Comparison of ENCODE assay signal across 22 cellular contexts in the genomic region with DNA sequence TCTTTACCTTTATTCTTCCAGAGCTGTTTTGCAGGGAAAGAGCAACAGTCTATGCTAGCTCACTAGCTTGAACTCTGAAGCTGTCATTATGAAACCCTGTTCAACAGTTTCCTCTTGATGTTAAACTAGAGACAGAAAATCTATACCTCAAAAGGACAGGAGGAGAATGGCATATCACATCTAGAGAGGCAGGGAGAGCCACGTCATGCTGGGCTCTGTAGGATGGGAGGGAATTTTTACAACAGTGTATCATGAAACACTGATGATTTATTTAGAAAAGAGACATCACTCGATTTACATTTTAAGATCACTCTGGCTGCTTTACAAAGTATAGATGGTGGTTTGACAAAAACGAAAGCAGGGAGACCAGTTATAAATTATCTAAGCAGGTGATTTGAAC.
A peak's percentile ranks its signal among the peaks of the same experiment; 100 is the strongest.
DNase-seq lines count a peak whose midpoint lies in the region; ATAC-seq and TF ChIP-seq lines count a peak whose summit lies in the region.
"Had no signal": no experiment of that assay in that cellular context is flagged by ENCODE, and none has a peak within 500 bp of the region (broad histone marks: within the 10 kb centered on the region; RNA-seq: fewer than 3 reads in every experiment).

No MANE protein-coding gene starts in this region.

- peak overlapping the region; percentile 48 for H3K27ac Mint-ChIP-seq in activated CD4-positive, alpha-beta T cell treated with anti-CD3 and anti-CD28 coated beads for 36 hours
- H3K27ac Mint-ChIP-seq in natural killer cell treated with Interleukin-12 subunit alpha and Interleukin-12 subunit beta and Interleukin-15 and Interleukin-18, amount 100 ng/mL, for 72 hours = no peak overlapping the region
- no peak overlapping the region for H3K27ac Mint-ChIP-seq in natural killer cell
- H3K27ac Mint-ChIP-seq in activated CD4-positive, alpha-beta memory T cell treated with anti-CD3 and anti-CD28 coated beads for 36 hours = peak overlapping the region; percentile 39
- H3K27ac Mint-ChIP-seq: CD4-positive, alpha-beta memory T cell; H9 had no signal

- H3K36me3 Mint-ChIP-seq in activated CD4-positive, alpha-beta T cell treated with anti-CD3 and anti-CD28 coated beads for 36 hours (ENCODE audit: low read depth) = peaks cover 2% of the 10 kb centered on the region
- H3K36me3 Mint-ChIP-seq in natural killer cell treated with Interleukin-12 subunit alpha and Interleukin-12 subunit beta and Interleukin-15 and Interleukin-18, amount 100 ng/mL, for 72 hours = no peaks in the 10 kb centered on the region
- H3K36me3 Mint-ChIP-seq in natural killer cell = no peaks in the 10 kb centered on the region
- H3K36me3 Mint-ChIP-seq in activated CD4-positive, alpha-beta memory T cell treated with anti-CD3 and anti-CD28 coated beads for 36 hours = peaks cover 2% of the 10 kb centered on the region
- H3K36me3 Mint-ChIP-seq: CD4-positive, alpha-beta memory T cell had no signal

- peak; percentile 39 for DNase-seq in activated CD4-positive, alpha-beta T cell treated with anti-CD3 and anti-CD28 coated beads for 36 hours
- DNase-seq in activated CD4-positive, alpha-beta T cell treated with anti-CD3 and anti-CD28 coated beads, Interleukin-2, amount 50 U/mL, for 1 hour = no peak
- DNase-seq in natural killer cell treated with Interleukin-12 subunit alpha and Interleukin-12 subunit beta and Interleukin-15 and Interleukin-18, amount 100 ng/mL, for 72 hours (ENCODE audit: low spot score) = no peak
- DNase-seq in natural killer cell (no peak), foreskin keratinocyte (no peak), KBM-7 (no peak), NCI-H2081 treated with DMSO at 0.1 percent for 48 hours (lab: John Stamatoyannopoulos, UW) (no peak)
- peak; percentile 59 for DNase-seq in activated CD4-positive, alpha-beta memory T cell treated with anti-CD3 and anti-CD28 coated beads for 36 hours
- DNase-seq: 8988T; Caco-2; CD4-positive, alpha-beta memory T cell; DMS 273 treated with DMSO at 0.1 percent for 48 hours; DMS79 treated with DMSO at 0.1 percent for 48 hours; H9; NCI-H1092; NCI-H1436; NCI-H1930; NCI-H345; NCI-H526; Right ventricle myocardium superior had no signal

- peaks cover 25% of the 10 kb centered on the region for H3K27me3 Mint-ChIP-seq in activated CD4-positive, alpha-beta T cell treated with anti-CD3 and anti-CD28 coated beads for 36 hours
- H3K27me3 Mint-ChIP-seq in natural killer cell treated with Interleukin-12 subunit alpha and Interleukin-12 subunit beta and Interleukin-15 and Interleukin-18, amount 100 ng/mL, for 72 hours = peaks cover 28 to 74% of the 10 kb centered on the region in 2 donors
- H3K27me3 Mint-ChIP-seq in natural killer cell (ENCODE audit: low read depth in 2 of 2) = peaks cover 15 to 61% of the 10 kb centered on the region in 2 donors
- peaks cover 31% of the 10 kb centered on the region for H3K27me3 Mint-ChIP-seq in activated CD4-positive, alpha-beta memory T cell treated with anti-CD3 and anti-CD28 coated beads for 36 hours

- intact Hi-C loops in activated CD4-positive, alpha-beta T cell treated with anti-CD3 and anti-CD28 coated beads for 36 hours (cut with DNase I, micrococcal nuclease) = no loop called here
- intact Hi-C loops in natural killer cell (cut with micrococcal nuclease) = no loop called here
- intact Hi-C loops in activated CD4-positive, alpha-beta memory T cell treated with anti-CD3 and anti-CD28 coated beads for 36 hours (cut with micrococcal nuclease) = loop anchor here (2.0 kb wide), 1 partner anchor 122 kb away; no protein-coding TSS in a partner anchor

- CTCF ChIA-PET in activated CD4-positive, alpha-beta T cell treated with anti-CD3 and anti-CD28 coated beads for 36 hours (lab: Charles Lee) = interaction anchor here (0.9 to 1.4 kb wide), 2 partner anchors 34 to 162 kb away, joined by 3 to 4 read pairs; no protein-coding TSS in a partner anchor
- CTCF ChIA-PET in activated CD4-positive, alpha-beta memory T cell treated with anti-CD3 and anti-CD28 coated beads for 36 hours (lab: Charles Lee) = interaction anchor here (2.0 kb wide), 1 partner anchor 161 kb away, joined by 8 read pairs; no protein-coding TSS in a partner anchor

- H3K4me1 ChIP-seq in foreskin keratinocyte = peaks cover 15% of the 10 kb centered on the region
- H3K4me1 ChIP-seq: BLaER1 treated with 17β-estradiol and CSF1 and Interleukin-3, amounts not matched to agents 10 nM and 100 nM; Caco-2 had no signal

- no peaks in the 10 kb centered on the region for H3K27me3 ChIP-seq in foreskin keratinocyte
- H3K27me3 ChIP-seq: BLaER1 treated with 17β-estradiol and CSF1 and Interleukin-3, amounts not matched to agents 10 nM and 100 nM had no signal

- H3K9me3 Mint-ChIP-seq in activated CD4-positive, alpha-beta T cell treated with anti-CD3 and anti-CD28 coated beads for 36 hours (ENCODE audit: low read depth) = peaks cover 4% of the 10 kb centered on the region
- H3K9me3 Mint-ChIP-seq in natural killer cell treated with Interleukin-12 subunit alpha and Interleukin-12 subunit beta and Interleukin-15 and Interleukin-18, amount 100 ng/mL, for 72 hours = no peaks in the 10 kb centered on the region
- H3K9me3 Mint-ChIP-seq in natural killer cell = no peaks in the 10 kb centered on the region
- H3K9me3 Mint-ChIP-seq in activated CD4-positive, alpha-beta memory T cell treated with anti-CD3 and anti-CD28 coated beads for 36 hours = peaks cover 8% of the 10 kb centered on the region

- in situ Hi-C loops in KBM-7 (cut with MboI; ENCODE audit: low pct_unique_long_range_greater_than_20kb, low sequenced_read_pairs) = no loop called here

- H3K4me1 Mint-ChIP-seq in activated CD4-positive, alpha-beta T cell treated with anti-CD3 and anti-CD28 coated beads for 36 hours = peaks cover 18% of the 10 kb centered on the region
- peaks cover 0 to 2% of the 10 kb centered on the region in 2 donors for H3K4me1 Mint-ChIP-seq in natural killer cell treated with Interleukin-12 subunit alpha and Interleukin-12 subunit beta and Interleukin-15 and Interleukin-18, amount 100 ng/mL, for 72 hours (ENCODE audit: low read depth in 2 of 2)
- no peaks in the 10 kb centered on the region for H3K4me1 Mint-ChIP-seq in natural killer cell
- peaks cover 25% of the 10 kb centered on the region for H3K4me1 Mint-ChIP-seq in activated CD4-positive, alpha-beta memory T cell treated with anti-CD3 and anti-CD28 coated beads for 36 hours (ENCODE audit: low read depth)

- TF ChIP-seq CTCF in natural killer cell (IDR thresholded peaks at IDR 0.05) = no peak
- no peak for TF ChIP-seq CTCF in foreskin keratinocyte (conservative IDR thresholded peaks at IDR 0.05)

- POLR2A ChIA-PET in activated CD4-positive, alpha-beta T cell treated with anti-CD3 and anti-CD28 coated beads for 36 hours (lab: Charles Lee) = no interaction called here
- POLR2A ChIA-PET in activated CD4-positive, alpha-beta memory T cell treated with anti-CD3 and anti-CD28 coated beads for 36 hours (lab: Charles Lee) = no interaction called here

- ATAC-seq in activated CD4-positive, alpha-beta T cell treated with anti-CD3 and anti-CD28 coated beads for 36 hours = peak; percentile 87
- ATAC-seq in natural killer cell treated with Interleukin-12 subunit alpha and Interleukin-12 subunit beta and Interleukin-15 and Interleukin-18, amount 100 ng/mL, for 72 hours = no peak
- ATAC-seq in natural killer cell (no peak), foreskin keratinocyte (peak; percentile 19)
- ATAC-seq: K562 had no signal

- peak overlapping the region; percentile 2 for H3K4me3 Mint-ChIP-seq in activated CD4-positive, alpha-beta T cell treated with anti-CD3 and anti-CD28 coated beads for 36 hours
- H3K4me3 Mint-ChIP-seq in natural killer cell treated with Interleukin-12 subunit alpha and Interleukin-12 subunit beta and Interleukin-15 and Interleukin-18, amount 100 ng/mL, for 72 hours = peak overlapping the region; percentile 22
- H3K4me3 Mint-ChIP-seq in natural killer cell = no peak overlapping the region
- H3K4me3 Mint-ChIP-seq in activated CD4-positive, alpha-beta memory T cell treated with anti-CD3 and anti-CD28 coated beads for 36 hours = no peak overlapping the region
- H3K4me3 Mint-ChIP-seq: CD4-positive, alpha-beta memory T cell; H9 had no signal

- H3K27ac ChIP-seq in foreskin keratinocyte = peak overlapping the region; percentile 73
- H3K27ac ChIP-seq: BLaER1 treated with 17β-estradiol and CSF1 and Interleukin-3, amounts not matched to agents 10 nM and 100 nM had no signal

Comparison
In these comparisons a context has a peak if more than half of its experiments do, and no peak if none do; other contexts are left out.
1. DNase-seq: peak in activated CD4-positive, alpha-beta T cell treated with anti-CD3 and anti-CD28 coated beads for 36 hours (single experiment) and activated CD4-positive, alpha-beta memory T cell treated with anti-CD3 and anti-CD28 coated beads for 36 hours (single experiment); none in activated CD4-positive, alpha-beta T cell treated with anti-CD3 and anti-CD28 coated beads, Interleukin-2, amount 50 U/mL, for 1 hour (single experiment), natural killer cell treated with Interleukin-12 subunit alpha and Interleukin-12 subunit beta and Interleukin-15 and Interleukin-18, amount 100 ng/mL, for 72 hours (single experiment), natural killer cell (single experiment), foreskin keratinocyte (0 of 2), KBM-7 (single experiment) and NCI-H2081 treated with DMSO at 0.1 percent for 48 hours (single experiment).
2. H3K4me3 Mint-ChIP-seq: peak in activated CD4-positive, alpha-beta T cell treated with anti-CD3 and anti-CD28 coated beads for 36 hours (single experiment) and natural killer cell treated with Interleukin-12 subunit alpha and Interleukin-12 subunit beta and Interleukin-15 and Interleukin-18, amount 100 ng/mL, for 72 hours (single experiment); none in natural killer cell (single experiment) and activated CD4-positive, alpha-beta memory T cell treated with anti-CD3 and anti-CD28 coated beads for 36 hours (single experiment).
3. ATAC-seq: peak in activated CD4-positive, alpha-beta T cell treated with anti-CD3 and anti-CD28 coated beads for 36 hours (single experiment) and foreskin keratinocyte (single experiment); none in natural killer cell treated with Interleukin-12 subunit alpha and Interleukin-12 subunit beta and Interleukin-15 and Interleukin-18, amount 100 ng/mL, for 72 hours (0 of 2) and natural killer cell (0 of 3).
4. H3K27ac Mint-ChIP-seq: peak in activated CD4-positive, alpha-beta T cell treated with anti-CD3 and anti-CD28 coated beads for 36 hours (single experiment) and activated CD4-positive, alpha-beta memory T cell treated with anti-CD3 and anti-CD28 coated beads for 36 hours (single experiment); none in natural killer cell treated with Interleukin-12 subunit alpha and Interleukin-12 subunit beta and Interleukin-15 and Interleukin-18, amount 100 ng/mL, for 72 hours (0 of 2) and natural killer cell (0 of 2).